ENCODE assay signal across 8 cellular contexts in the genomic region with DNA sequence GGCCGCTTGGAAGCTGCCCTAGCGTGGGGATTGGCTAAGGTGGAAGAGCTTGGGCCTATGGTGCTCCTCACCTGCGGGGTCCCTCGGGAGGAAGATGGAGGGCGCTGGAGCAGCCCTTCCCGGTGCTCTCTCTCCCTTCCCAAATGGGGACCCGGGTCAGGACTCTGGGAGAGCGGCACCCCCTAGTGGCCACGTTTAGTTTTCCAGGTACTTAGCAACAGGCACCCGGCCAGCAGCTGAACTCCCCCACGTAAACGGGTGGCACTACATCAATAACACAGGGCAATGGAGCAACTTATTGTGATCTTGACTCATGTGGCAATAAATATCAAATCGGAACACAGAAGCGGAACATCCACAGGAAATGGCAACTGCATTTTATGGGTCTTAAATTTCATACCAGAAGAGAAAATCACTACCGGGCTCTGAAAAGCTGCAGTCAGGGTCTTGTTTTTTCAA.
A peak's percentile ranks its signal among the peaks of the same experiment; 100 is the strongest.
DNase-seq lines count a peak whose midpoint lies in the region; ATAC-seq and TF ChIP-seq lines count a peak whose summit lies in the region.

No MANE protein-coding gene starts in this region.

- no peaks in the 10 kb centered on the region for H3F3A ChIP-seq in MM.1S (ENCODE audit: insufficient read depth, low read length)

- peaks cover 0 to 3% (median 0%) of the 10 kb centered on the region in 5 donors for H3K36me3 Mint-ChIP-seq in naive thymus-derived CD4-positive, alpha-beta T cell

- CTCF ChIA-PET in naive thymus-derived CD4-positive, alpha-beta T cell (lab: Charles Lee) = interaction anchor here (1.2 kb wide), 1 partner anchor 229 kb away, joined by 3 read pairs; no protein-coding TSS in a partner anchor

- peaks cover 0 to 11% (median 0%) of the 10 kb centered on the region in 7 donors for H3K4me1 Mint-ChIP-seq in naive thymus-derived CD4-positive, alpha-beta T cell

- TF ChIP-seq CTCF in MM.1S (IDR thresholded peaks at IDR 0.05; ENCODE audit: low read length) (peak; percentile 82), thoracic aorta (IDR thresholded peaks at IDR 0.05) (peak; percentile 40)

- H3K9ac ChIP-seq in MM.1S (ENCODE audit: low read length) = no peak overlapping the region

- no peak overlapping the region for H3K27ac Mint-ChIP-seq in naive thymus-derived CD4-positive, alpha-beta T cell

- H2AFZ ChIP-seq in MM.1S (ENCODE audit: low read length) = peak overlapping the region; percentile 63

- intact Hi-C loops in naive thymus-derived CD4-positive, alpha-beta T cell (cut with micrococcal nuclease) = loop anchor here in 1 of 2 donors (1.0 to 5.0 kb wide), 2 partner anchors 187 to 1028 kb away; no protein-coding TSS in a partner anchor

- H3K9me3 ChIP-seq in MM.1S (replicated peaks; ENCODE audit: insufficient read depth, low read length) (no peaks in the 10 kb centered on the region), thoracic aorta (no peaks in the 10 kb centered on the region)
- no peaks in the 10 kb centered on the region for H3K9me3 ChIP-seq in naive thymus-derived CD4-positive, alpha-beta T cell (ENCODE audit: control insufficient read depth in 2 of 3, low read length in 3 of 3)

- H3K27ac ChIP-seq in MM.1S (ENCODE audit: low read length) (no peak overlapping the region), thoracic aorta (no peak overlapping the region)
- no peak overlapping the region for H3K27ac ChIP-seq in naive thymus-derived CD4-positive, alpha-beta T cell (ENCODE audit: low read depth, low read length)

- H3K36me3 ChIP-seq in MM.1S (replicated peaks; ENCODE audit: insufficient read depth, low read length) = no peaks in the 10 kb centered on the region
- H3K36me3 ChIP-seq in naive thymus-derived CD4-positive, alpha-beta T cell (ENCODE audit: control insufficient read depth in 2 of 3, insufficient read depth in 3 of 3, low read length in 3 of 3) = no peaks in the 10 kb centered on the region
- no peaks in the 10 kb centered on the region for H3K36me3 ChIP-seq in thoracic aorta

- no peaks in the 10 kb centered on the region for H3K79me2 ChIP-seq in MM.1S (ENCODE audit: low read length)

- no peak for TF ChIP-seq POLR2A in erythroblast (IDR thresholded peaks at IDR 0.05; ENCODE audit: low read length)

- H3K4me2 ChIP-seq in MM.1S (ENCODE audit: low read depth, low read length) = peak overlapping the region; percentile 45; the same call in 1 of the 2 replicates

- peaks cover 0 to 4% (median 1%) of the 10 kb centered on the region in 11 donors for H3K9me3 Mint-ChIP-seq in naive thymus-derived CD4-positive, alpha-beta T cell

- H3K4me3 Mint-ChIP-seq in naive thymus-derived CD4-positive, alpha-beta T cell = no peak overlapping the region

- POLR2A ChIA-PET in naive thymus-derived CD4-positive, alpha-beta T cell (lab: Charles Lee) = no interaction called here

- H3K4me1 ChIP-seq in MM.1S (ENCODE audit: low read length) (peaks cover 6% of the 10 kb centered on the region), thoracic aorta (ENCODE audit: control insufficient read depth in 1 of 2, low read depth in 2 of 2) (no peaks in the 10 kb centered on the region)
- H3K4me1 ChIP-seq in naive thymus-derived CD4-positive, alpha-beta T cell (ENCODE audit: control insufficient read depth in 2 of 2, insufficient read depth in 2 of 2, low read length in 2 of 2) = no peaks in the 10 kb centered on the region

- H3K4me3 ChIP-seq in MM.1S (ENCODE audit: low read length) (no peak overlapping the region), thoracic aorta (no peak overlapping the region)
- H3K4me3 ChIP-seq in naive thymus-derived CD4-positive, alpha-beta T cell (ENCODE audit: low read length) = no peak overlapping the region

- H4K20me1 ChIP-seq in MM.1S (ENCODE audit: insufficient read depth, low read length) = no peaks in the 10 kb centered on the region

- DNase-seq in DMS153 (lab: John Stamatoyannopoulos, UW) = peak; percentile 29
- peak; percentile 51 for DNase-seq in MM.1S
- DNase-seq in SW480 (ENCODE audit: low spot score) = peak; percentile 71
- DNase-seq in erythroblast (lab: John Stamatoyannopoulos, UW) = peak; percentile 45 to 73
- DNase-seq in naive thymus-derived CD4-positive, alpha-beta T cell = peak in 2 of 9 donors; percentile 12 to 62
- no peak for DNase-seq in thoracic aorta (ENCODE audit: low spot score)

- H3K27me3 Mint-ChIP-seq in naive thymus-derived CD4-positive, alpha-beta T cell = peaks cover 9 to 42% (median 33%) of the 10 kb centered on the region in 5 donors

- ATAC-seq in GM21381 (IDR thresholded peaks at IDR 0.05; ENCODE audit: unreplicated experiment) (peak; percentile 71), thoracic aorta (ENCODE audit: insufficient number of reproducible peaks, low FRiP score, low read depth) (no peak), GM18519 (IDR thresholded peaks at IDR 0.05; ENCODE audit: low FRiP score, unreplicated experiment) (no peak)
- peak; percentile 54 for ATAC-seq in naive thymus-derived CD4-positive, alpha-beta T cell

- no peaks in the 10 kb centered on the region for H3K9me2 ChIP-seq in MM.1S (replicated peaks; ENCODE audit: insufficient read depth, low read length)

- no peaks in the 10 kb centered on the region for H3K27me3 ChIP-seq in MM.1S (replicated peaks; ENCODE audit: insufficient read depth, low read length)
- no peaks in the 10 kb centered on the region for H3K27me3 ChIP-seq in naive thymus-derived CD4-positive, alpha-beta T cell (ENCODE audit: control insufficient read depth in 2 of 2, insufficient read depth in 2 of 2, low read length in 2 of 2)
- H3K27me3 ChIP-seq in thoracic aorta (replicated peaks; ENCODE audit: insufficient read depth) = no peaks in the 10 kb centered on the region

Comparison
In these comparisons a context has a peak if more than half of its experiments do, and no peak if none do; other contexts are left out.
1. ATAC-seq: peak in GM21381 (single experiment) and naive thymus-derived CD4-positive, alpha-beta T cell (single experiment); none in thoracic aorta (single experiment) and GM18519 (single experiment).